ENCODE assay signal across 8 cellular contexts in the genomic region with DNA sequence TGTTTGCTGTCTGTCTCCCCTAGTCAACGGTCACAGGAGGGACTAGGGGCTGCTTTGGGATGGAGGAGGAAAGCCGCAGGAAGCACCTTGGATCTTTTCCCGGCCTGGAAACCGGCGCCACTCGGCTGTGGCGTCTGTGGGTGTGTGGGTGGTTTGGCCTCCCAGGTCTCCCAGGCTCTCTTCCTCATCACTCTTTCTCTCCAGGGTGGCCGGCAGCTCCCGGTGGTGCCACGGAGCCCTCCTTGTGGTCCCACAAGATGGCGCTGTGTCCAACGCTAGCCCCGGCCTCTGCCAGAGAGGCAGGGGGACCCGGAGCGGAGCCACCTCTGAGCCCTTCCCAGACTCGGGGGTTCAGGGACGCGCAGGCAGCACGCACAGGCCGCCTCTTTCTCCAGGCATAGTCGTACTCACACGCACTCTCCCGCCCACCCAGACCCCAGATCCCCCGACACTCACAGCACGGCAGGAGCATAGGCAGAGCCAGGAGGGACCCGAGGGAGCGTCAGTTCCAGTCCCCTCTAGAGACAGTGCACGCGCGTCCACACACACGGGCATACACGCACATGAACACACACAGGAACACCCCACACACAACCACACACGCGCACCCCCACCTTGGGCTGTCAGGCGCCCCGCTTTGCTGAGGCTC.
DNase-seq lines count a peak whose midpoint lies in the region; TF ChIP-seq lines count a peak whose summit lies in the region.

No MANE protein-coding gene starts in this region.

- peak overlapping the region; percentile 45 for H3K4me2 ChIP-seq in MM.1S (ENCODE audit: low read depth, low read length)

- peaks cover 11% of the 10 kb centered on the region for H3K4me1 ChIP-seq in MM.1S (ENCODE audit: low read length)

- H3F3A ChIP-seq in MM.1S (ENCODE audit: insufficient read depth, low read length) = no peaks in the 10 kb centered on the region

- H2AFZ ChIP-seq in MM.1S (ENCODE audit: low read length) = peak overlapping the region; percentile 65

- no peaks in the 10 kb centered on the region for H3K27me3 ChIP-seq in MM.1S (replicated peaks; ENCODE audit: insufficient read depth, low read length)

- no peaks in the 10 kb centered on the region for H4K20me1 ChIP-seq in MM.1S (ENCODE audit: insufficient read depth, low read length)

- no peaks in the 10 kb centered on the region for H3K9me2 ChIP-seq in MM.1S (replicated peaks; ENCODE audit: insufficient read depth, low read length)

- H3K4me3 ChIP-seq in MM.1S (ENCODE audit: low read length) = 0 out of 2 replicates have a peak overlapping the region, but pooled peaks have one; percentile 27

- H3K79me2 ChIP-seq in MM.1S (ENCODE audit: low read length) = no peaks in the 10 kb centered on the region

- TF ChIP-seq CTCF in MM.1S (IDR thresholded peaks at IDR 0.05; ENCODE audit: low read length) = peak; percentile 72

- peak; percentile 89 for DNase-seq in ELF-1 (ENCODE audit: low read depth, low spot score)
- DNase-seq in MM.1S = peak; percentile 46
- peak in 4 of 5 experiments; percentile 20 to 46 (median 38) for DNase-seq in T-helper 2 cell
- DNase-seq in amniotic stem cell (lab: John Stamatoyannopoulos, UW) = peak; percentile 14
- DNase-seq in hepatic stellate cell (ENCODE audit: low spot score) = peak; percentile 94
- peak; percentile 94 for DNase-seq in retina
- no peak for DNase-seq in SW 1271 (lab: John Stamatoyannopoulos, UW)
- no peak for DNase-seq in GF-D8 (lab: John Stamatoyannopoulos, UW)

- no peaks in the 10 kb centered on the region for H3K9me3 ChIP-seq in MM.1S (replicated peaks; ENCODE audit: insufficient read depth, low read length)

- no peaks in the 10 kb centered on the region for H3K36me3 ChIP-seq in MM.1S (replicated peaks; ENCODE audit: insufficient read depth, low read length)

- no peak overlapping the region for H3K27ac ChIP-seq in MM.1S (ENCODE audit: low read length)

- H3K9ac ChIP-seq in MM.1S (ENCODE audit: low read length) = no peak overlapping the region

Comparison
In these comparisons a context has a peak if more than half of its experiments do, and no peak if none do; other contexts are left out.
1. DNase-seq: peak in ELF-1 (single experiment), MM.1S (single experiment), T-helper 2 cell (4 of 5), amniotic stem cell (single experiment), hepatic stellate cell (single experiment) and retina (single experiment); none in SW 1271 (0 of 2) and GF-D8 (single experiment).